In genomic region chr2:207113403-207113802, GRCh38 we compare ENCODE assay signal across 18 cellular contexts.
A peak's percentile ranks its signal among the peaks of the same experiment; 100 is the strongest.
DNase-seq lines count a peak whose midpoint lies in the region; ATAC-seq lines count a peak whose summit lies in the region.
"Had no signal": no experiment of that assay in that cellular context is flagged by ENCODE, and none has a peak within 500 bp of the region (broad histone marks: within the 10 kb centered on the region; RNA-seq: fewer than 3 reads in every experiment).

No MANE protein-coding gene starts in this region.

- peaks cover 30 to 66% of the 10 kb centered on the region in 2 donors for H3K4me1 Mint-ChIP-seq in stimulated activated naive B cell treated with anti-CD40 and anti-IgM and Interleukin-4, amounts not matched to agents 10 μg/mL and 1 μg/mL and 100 μg/mL, for 72 hours

- H3K4me3 Mint-ChIP-seq in stimulated activated naive B cell treated with anti-CD40 and anti-IgM and Interleukin-4, amounts not matched to agents 10 μg/mL and 1 μg/mL and 100 μg/mL, for 72 hours = no peak overlapping the region
- H3K4me3 Mint-ChIP-seq: activated naive CD8-positive, alpha-beta T cell treated with anti-CD3 and anti-CD28 coated beads for 36 hours; natural killer cell treated with Interleukin-12 subunit alpha and Interleukin-12 subunit beta and Interleukin-15 and Interleukin-18, amount 100 ng/mL, for 72 hours; T-cell had no signal

- no peaks in the 10 kb centered on the region for H3K27me3 Mint-ChIP-seq in stimulated activated naive B cell treated with anti-CD40 and anti-IgM and Interleukin-4, amounts not matched to agents 10 μg/mL and 1 μg/mL and 100 μg/mL, for 72 hours
- H3K27me3 Mint-ChIP-seq: activated naive CD8-positive, alpha-beta T cell treated with anti-CD3 and anti-CD28 coated beads for 36 hours; natural killer cell treated with Interleukin-12 subunit alpha and Interleukin-12 subunit beta and Interleukin-15 and Interleukin-18, amount 100 ng/mL, for 72 hours; T-cell had no signal

- DNase-seq in NCI-H2107 treated with DMSO at 0.1 percent for 48 hours (lab: John Stamatoyannopoulos, UW; ENCODE audit: unreplicated experiment) = peak; percentile 18
- DNase-seq in NCI-H2107 (lab: John Stamatoyannopoulos, UW) = no peak
- peak; percentile 89 for DNase-seq in NCI-H2227 (lab: John Stamatoyannopoulos, UW; ENCODE audit: unreplicated experiment)
- DNase-seq in globus pallidus (ENCODE audit: low spot score) = peak; percentile 90
- DNase-seq in stimulated activated naive B cell treated with anti-CD40 and anti-IgM and Interleukin-4, amounts not matched to agents 10 μg/mL and 1 μg/mL and 100 μg/mL, for 72 hours = no peak
- DNase-seq in epidermal melanocyte (ENCODE audit: insufficient read length, low spot score) = no peak
- DNase-seq: activated CD4-positive, alpha-beta T cell treated with anti-CD3 and anti-CD28 coated beads for 1 hour; activated naive CD8-positive, alpha-beta T cell treated with anti-CD3 and anti-CD28 coated beads for 36 hours; erythroblast; Karpas-422; left lung; sigmoid colon; stimulated activated naive CD4-positive, alpha-beta T cell; T-cell had no signal

- H3K36me3 Mint-ChIP-seq in stimulated activated naive B cell treated with anti-CD40 and anti-IgM and Interleukin-4, amounts not matched to agents 10 μg/mL and 1 μg/mL and 100 μg/mL, for 72 hours = peaks cover 19 to 59% of the 10 kb centered on the region in 2 donors
- H3K36me3 Mint-ChIP-seq: natural killer cell treated with Interleukin-12 subunit alpha and Interleukin-12 subunit beta and Interleukin-15 and Interleukin-18, amount 100 ng/mL, for 72 hours had no signal

- no peak for ATAC-seq in stimulated activated naive B cell treated with anti-CD40 and anti-IgM and Interleukin-4, amounts not matched to agents 10 μg/mL and 1 μg/mL and 100 μg/mL, for 72 hours (replicated peaks)
- ATAC-seq in GM21423 (IDR thresholded peaks at IDR 0.05; ENCODE audit: unreplicated experiment) (no peak), GM21786 (IDR thresholded peaks at IDR 0.05; ENCODE audit: unreplicated experiment) (no peak)
- ATAC-seq: left lung; natural killer cell treated with Interleukin-12 subunit alpha and Interleukin-12 subunit beta and Interleukin-15 and Interleukin-18, amount 100 ng/mL, for 72 hours; Panc1; T-cell had no signal

- H3K27ac Mint-ChIP-seq in stimulated activated naive B cell treated with anti-CD40 and anti-IgM and Interleukin-4, amounts not matched to agents 10 μg/mL and 1 μg/mL and 100 μg/mL, for 72 hours = peak overlapping the region; percentile 11
- H3K27ac Mint-ChIP-seq: activated naive CD8-positive, alpha-beta T cell treated with anti-CD3 and anti-CD28 coated beads for 36 hours; natural killer cell treated with Interleukin-12 subunit alpha and Interleukin-12 subunit beta and Interleukin-15 and Interleukin-18, amount 100 ng/mL, for 72 hours; T-cell had no signal

- no peaks in the 10 kb centered on the region for H3K9me3 Mint-ChIP-seq in stimulated activated naive B cell treated with anti-CD40 and anti-IgM and Interleukin-4, amounts not matched to agents 10 μg/mL and 1 μg/mL and 100 μg/mL, for 72 hours
- H3K9me3 Mint-ChIP-seq: activated naive CD8-positive, alpha-beta T cell treated with anti-CD3 and anti-CD28 coated beads for 36 hours; natural killer cell treated with Interleukin-12 subunit alpha and Interleukin-12 subunit beta and Interleukin-15 and Interleukin-18, amount 100 ng/mL, for 72 hours; T-cell had no signal

Comparison
In these comparisons a context has a peak if more than half of its experiments do, and no peak if none do; other contexts are left out.
1. DNase-seq: peak in NCI-H2107 treated with DMSO at 0.1 percent for 48 hours (single experiment), NCI-H2227 (single experiment) and globus pallidus (single experiment); none in NCI-H2107 (single experiment), stimulated activated naive B cell treated with anti-CD40 and anti-IgM and Interleukin-4, amounts not matched to agents 10 μg/mL and 1 μg/mL and 100 μg/mL, for 72 hours (single experiment) and epidermal melanocyte (single experiment).